Comparison of ENCODE assay signal across 24 cellular contexts in the genomic region with DNA sequence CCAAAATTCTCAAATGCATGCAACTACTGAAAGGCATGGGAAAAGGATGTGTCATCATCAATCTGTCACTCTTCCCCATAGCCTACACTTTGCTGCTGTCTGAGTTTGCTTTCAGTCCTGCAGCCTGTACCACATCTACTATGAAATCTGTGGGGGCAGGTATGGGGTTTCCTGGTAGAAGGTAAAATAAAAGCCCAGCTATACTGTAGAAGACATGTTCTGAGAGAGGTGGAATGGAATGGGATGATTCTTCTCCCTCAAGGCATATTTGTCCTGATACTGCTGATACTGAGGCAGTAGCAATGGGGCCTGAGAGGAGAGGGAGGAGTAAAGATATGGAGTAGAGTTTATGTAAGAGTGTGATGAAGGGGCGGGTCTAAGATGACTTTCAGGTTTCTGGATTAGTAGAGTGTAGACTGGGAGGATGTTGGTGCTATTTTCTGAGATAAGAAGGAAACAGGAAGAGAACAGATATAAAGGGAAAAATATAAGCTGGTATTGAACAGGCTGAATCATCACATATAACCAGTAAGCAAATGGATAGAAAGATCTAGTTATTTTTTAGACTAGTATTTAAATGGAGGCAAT. TPM values are rescaled to one million over a fixed set of nuclear protein-coding genes. Genes with fewer than 3 reads are reported as not detected.
DNase-seq lines count a peak whose midpoint lies in the region; ATAC-seq, FAIRE-seq and TF ChIP-seq lines count a peak whose summit lies in the region.
"Had no signal": no experiment of that assay in that cellular context is flagged by ENCODE, and none has a peak within 500 bp of the region (broad histone marks: within the 10 kb centered on the region; RNA-seq: fewer than 3 reads in every experiment).

No MANE protein-coding gene starts in this region.

- H3K4me1 Mint-ChIP-seq in activated naive CD8-positive, alpha-beta T cell treated with anti-CD3 and anti-CD28 coated beads, Interleukin-2, amount 50 U/mL, for 24 hours = peaks cover 20% of the 10 kb centered on the region
- H3K4me1 Mint-ChIP-seq in activated naive CD8-positive, alpha-beta T cell treated with anti-CD3 and anti-CD28 coated beads for 36 hours = peaks cover 12% of the 10 kb centered on the region
- peaks cover 7% of the 10 kb centered on the region for H3K4me1 Mint-ChIP-seq in stimulated activated memory B cell treated with anti-CD40 and anti-IgM and Interleukin-4, amounts not matched to agents 10 μg/mL and 1 μg/mL and 100 μg/mL, for 72 hours
- H3K4me1 Mint-ChIP-seq: central memory CD8-positive, alpha-beta T cell had no signal

- no peaks in the 10 kb centered on the region for H3K36me3 Mint-ChIP-seq in activated naive CD8-positive, alpha-beta T cell treated with anti-CD3 and anti-CD28 coated beads, Interleukin-2, amount 50 U/mL, for 24 hours (ENCODE audit: low read depth)
- no peaks in the 10 kb centered on the region for H3K36me3 Mint-ChIP-seq in activated naive CD8-positive, alpha-beta T cell treated with anti-CD3 and anti-CD28 coated beads for 36 hours
- H3K36me3 Mint-ChIP-seq in stimulated activated memory B cell treated with anti-CD40 and anti-IgM and Interleukin-4, amounts not matched to agents 10 μg/mL and 1 μg/mL and 100 μg/mL, for 72 hours = no peaks in the 10 kb centered on the region

- peak; percentile 47 for ATAC-seq in activated naive CD8-positive, alpha-beta T cell treated with anti-CD3 and anti-CD28 coated beads, Interleukin-2, amount 50 U/mL, for 24 hours
- ATAC-seq in stimulated activated memory B cell treated with anti-CD40 and anti-IgM and Interleukin-4, amounts not matched to agents 10 μg/mL and 1 μg/mL and 100 μg/mL, for 72 hours = peak; percentile 36
- ATAC-seq: GM12878 had no signal

- no peak overlapping the region for H3K27ac Mint-ChIP-seq in activated naive CD8-positive, alpha-beta T cell treated with anti-CD3 and anti-CD28 coated beads, Interleukin-2, amount 50 U/mL, for 24 hours
- H3K27ac Mint-ChIP-seq in activated naive CD8-positive, alpha-beta T cell treated with anti-CD3 and anti-CD28 coated beads for 36 hours = no peak overlapping the region
- no peak overlapping the region for H3K27ac Mint-ChIP-seq in stimulated activated memory B cell treated with anti-CD40 and anti-IgM and Interleukin-4, amounts not matched to agents 10 μg/mL and 1 μg/mL and 100 μg/mL, for 72 hours
- H3K27ac Mint-ChIP-seq: activated B cell treated with CpG ODN at 0.5 μM for 24 hours; CD4-positive, alpha-beta T cell had no signal

- TF ChIP-seq CTCF in choroid plexus epithelial cell (conservative IDR thresholded peaks at IDR 0.05; ENCODE audit: low read depth, low read length) = no peak
- TF ChIP-seq CTCF in D721Med (IDR thresholded peaks at IDR 0.05; ENCODE audit: insufficient read depth, missing control alignments) = no peak

- H3K4me3 Mint-ChIP-seq in activated naive CD8-positive, alpha-beta T cell treated with anti-CD3 and anti-CD28 coated beads, Interleukin-2, amount 50 U/mL, for 24 hours = no peak overlapping the region
- no peak overlapping the region for H3K4me3 Mint-ChIP-seq in activated naive CD8-positive, alpha-beta T cell treated with anti-CD3 and anti-CD28 coated beads for 36 hours
- H3K4me3 Mint-ChIP-seq in stimulated activated memory B cell treated with anti-CD40 and anti-IgM and Interleukin-4, amounts not matched to agents 10 μg/mL and 1 μg/mL and 100 μg/mL, for 72 hours = no peak overlapping the region
- H3K4me3 Mint-ChIP-seq: activated B cell treated with CpG ODN at 0.5 μM for 24 hours; CD4-positive, alpha-beta T cell; central memory CD8-positive, alpha-beta T cell had no signal

- DNase-seq in activated naive CD8-positive, alpha-beta T cell treated with anti-CD3 and anti-CD28 coated beads, Interleukin-2, amount 50 U/mL, for 24 hours = no peak
- no peak for DNase-seq in activated naive CD8-positive, alpha-beta T cell treated with anti-CD3 and anti-CD28 coated beads for 36 hours
- peak; percentile 6 for DNase-seq in HT1080 (ENCODE audit: low read depth)
- peak; percentile 13 for DNase-seq in choroid plexus epithelial cell (ENCODE audit: low read depth)
- DNase-seq in central memory CD4-positive, alpha-beta T cell = no peak
- no peak for DNase-seq in activated CD8-positive, alpha-beta memory T cell treated with anti-CD3 and anti-CD28 coated beads for 24 hours
- DNase-seq in D721Med (ENCODE audit: insufficient read length, low spot score) = no peak
- DNase-seq: activated B cell treated with CpG ODN at 0.5 μM for 24 hours; activated effector memory CD4-positive, alpha-beta T cell treated with anti-CD3 and anti-CD28 coated beads, Interleukin-2, amount 50 U/mL, for 16 hours; CD4-positive, alpha-beta T cell; DMS53; esophagus squamous epithelium; GM23248; NCI-H1694 treated with DMSO at 0.1 percent for 48 hours; posterior cingulate gyrus; sigmoid colon; SJCRH30; thyroid gland had no signal

- FAIRE-seq in D721Med (lab: Jason Lieb, UNC) = no peak
- FAIRE-seq: GM12878 had no signal

- H3K4me3 ChIP-seq in choroid plexus epithelial cell (ENCODE audit: low read depth, low read length) = no peak overlapping the region
- H3K4me3 ChIP-seq: esophagus squamous epithelium, GM12878, GM23248, sigmoid colon, SJCRH30, thyroid gland had no signal

- no peaks in the 10 kb centered on the region for H3K9me3 Mint-ChIP-seq in activated naive CD8-positive, alpha-beta T cell treated with anti-CD3 and anti-CD28 coated beads, Interleukin-2, amount 50 U/mL, for 24 hours
- no peaks in the 10 kb centered on the region for H3K9me3 Mint-ChIP-seq in activated naive CD8-positive, alpha-beta T cell treated with anti-CD3 and anti-CD28 coated beads for 36 hours
- H3K9me3 Mint-ChIP-seq in stimulated activated memory B cell treated with anti-CD40 and anti-IgM and Interleukin-4, amounts not matched to agents 10 μg/mL and 1 μg/mL and 100 μg/mL, for 72 hours = no peaks in the 10 kb centered on the region
- H3K9me3 Mint-ChIP-seq: activated B cell treated with CpG ODN at 0.5 μM for 24 hours; CD4-positive, alpha-beta T cell; central memory CD8-positive, alpha-beta T cell had no signal

- H3K27me3 Mint-ChIP-seq in activated naive CD8-positive, alpha-beta T cell treated with anti-CD3 and anti-CD28 coated beads, Interleukin-2, amount 50 U/mL, for 24 hours = no peaks in the 10 kb centered on the region
- peaks cover 4% of the 10 kb centered on the region for H3K27me3 Mint-ChIP-seq in activated naive CD8-positive, alpha-beta T cell treated with anti-CD3 and anti-CD28 coated beads for 36 hours
- peaks cover 8% of the 10 kb centered on the region for H3K27me3 Mint-ChIP-seq in stimulated activated memory B cell treated with anti-CD40 and anti-IgM and Interleukin-4, amounts not matched to agents 10 μg/mL and 1 μg/mL and 100 μg/mL, for 72 hours
- H3K27me3 Mint-ChIP-seq: activated B cell treated with CpG ODN at 0.5 μM for 24 hours; CD4-positive, alpha-beta T cell had no signal

RNA-seq across cellular contexts. Expression of gene GYPA, which starts 38.7 kb away (rescaled TPM):
- total RNA-seq in activated naive CD8-positive, alpha-beta T cell treated with anti-CD3 and anti-CD28 coated beads for 36 hours = not detected
- not detected in 2 replicates for total RNA-seq in HT1080 (2014; rRNA removed; shearing (Covaris generic))
- polyA plus RNA-seq in HT1080 (2015; cell fraction: cytosol; rRNA removed) = not detected in 2 replicates
- not detected in 2 replicates for polyA plus RNA-seq in HT1080 (2015; cell fraction: nucleus; rRNA removed)
- total RNA-seq: activated B cell treated with CpG ODN at 0.5 μM for 24 hours; CD4-positive, alpha-beta T cell; esophagus squamous epithelium; GM12878; GM23248; mesenteric fat pad; sigmoid colon; T-helper 2 cell treated with Interferon-gamma antibody and Interleukin-4, amounts not matched to agents 100 ng/mL and 5 ng/mL, for 36 hours; thyroid gland had no signal
- polyA plus RNA-seq: AG04450, GM12878, GM23248, sigmoid colon had no signal

Comparison
In these comparisons a context has a peak if more than half of its experiments do, and no peak if none do; other contexts are left out.
1. DNase-seq: peak in HT1080 (single experiment) and choroid plexus epithelial cell (single experiment); none in activated naive CD8-positive, alpha-beta T cell treated with anti-CD3 and anti-CD28 coated beads, Interleukin-2, amount 50 U/mL, for 24 hours (single experiment), activated naive CD8-positive, alpha-beta T cell treated with anti-CD3 and anti-CD28 coated beads for 36 hours (single experiment), central memory CD4-positive, alpha-beta T cell (single experiment), activated CD8-positive, alpha-beta memory T cell treated with anti-CD3 and anti-CD28 coated beads for 24 hours (single experiment) and D721Med (single experiment).